In genomic region chr11:107859459-107860239, GRCh38 we compare ENCODE assay signal across 8 cellular contexts. TPM values are rescaled to one million over a fixed set of nuclear protein-coding genes. Genes with fewer than 3 reads are reported as not detected.
A peak's percentile ranks its signal among the peaks of the same experiment; 100 is the strongest.
DNase-seq lines count a peak whose midpoint lies in the region; ATAC-seq, FAIRE-seq and TF ChIP-seq lines count a peak whose summit lies in the region.

No MANE protein-coding gene starts in this region.

- DNase-seq in DMS53 (lab: John Stamatoyannopoulos, UW): peak; percentile 80
- DNase-seq in HEK293T (ENCODE audit: extremely low spot score): peak; percentile 18
- peak; percentile 19 for DNase-seq in NCI-H748 treated with DMSO at 0.1 percent for 48 hours (lab: John Stamatoyannopoulos, UW)
- DNase-seq in activated T-cell treated with anti-CD3 and anti-CD28 coated beads, Interleukin-2, amount 50 U/mL, for 48 hours: peak; percentile 52 to 62
- DNase-seq in foreskin melanocyte: peak; percentile 11
- peak; percentile 9 to 64 (median 40) for DNase-seq in pancreas
- DNase-seq in NOMO-1 treated with dmso at 0.1 percent for 144 hours (lab: John Stamatoyannopoulos, UW; ENCODE audit: unreplicated experiment): no peak
- no peak for DNase-seq in NCI-H1436 treated with DMSO at 0.1 percent for 48 hours (lab: John Stamatoyannopoulos, UW)

- no peak for TF ChIP-seq CTCF in pancreas (IDR thresholded peaks at IDR 0.05)

- WGBS in pancreas, 2 donors: 3% methylated on average over 30 to 31 of the region's 31 CpGs

- intact Hi-C loops in pancreas (cut with DNase I): no loop called here

- peak; percentile 29 to 58 (median 49) for ATAC-seq in pancreas

- CTCF ChIA-PET in HEK293T (lab: Yijun Ruan, JAX): interaction anchor here (0.7 to 0.9 kb wide), 2 partner anchors 16 to 20 kb away, joined by 4 to 5 read pairs; no protein-coding TSS in a partner anchor

- POLR2A ChIA-PET in HEK293T (lab: Yijun Ruan, JAX): interaction anchor here (1.2 kb wide), 1 partner anchor 19 kb away, joined by 3 read pairs; no protein-coding TSS in a partner anchor

- peak overlapping the region; percentile 68 to 84 (median 80) for H3K4me3 ChIP-seq in pancreas

- no peaks in the 10 kb centered on the region for H3K27me3 ChIP-seq in pancreas

- H3K36me3 ChIP-seq in pancreas: no peaks in the 10 kb centered on the region

- H3K4me1 ChIP-seq in pancreas: no peaks in the 10 kb centered on the region

- H3K27ac ChIP-seq in pancreas: peak overlapping the region in 2 of 4 donors; percentile 69 to 82

- no peaks in the 10 kb centered on the region for H3K9me3 ChIP-seq in pancreas

- FAIRE-seq in pancreas (lab: Jason Lieb, UNC): no peak

TF ChIP-seq in HEK293T, 16 proteins besides CTCF, POLR2A, EP300 and RAD21:
- no peak for TF ChIP-seq ARNT (IDR thresholded peaks at IDR 0.05)
- no peak for TF ChIP-seq BHLHE40 (IDR thresholded peaks at IDR 0.05; ENCODE audit: borderline replicate concordance)
- peak; percentile 82 for TF ChIP-seq ZNF384 (IDR thresholded peaks at IDR 0.05)
- no peak for TF ChIP-seq FOXK2 (IDR thresholded peaks at IDR 0.05)
- TF ChIP-seq HDGF (IDR thresholded peaks at IDR 0.05; ENCODE audit: borderline replicate concordance): no peak
- no peak for TF ChIP-seq CTBP1 (IDR thresholded peaks at IDR 0.05; ENCODE audit: borderline replicate concordance)

RNA-seq across cellular contexts. Expression of gene SLC35F2, which starts 1.1 kb away (rescaled TPM):
- 1 to 10 TPM; 4.3 to 6.7 (median 5.8) TPM for total RNA-seq in pancreas
- polyA plus RNA-seq in pancreas: 1 to 10 TPM; 2.8 to 3.5 TPM

Comparison
In these comparisons a context has a peak if more than half of its experiments do, and no peak if none do; other contexts are left out.
1. DNase-seq: peak in DMS53 (single experiment), HEK293T (single experiment), NCI-H748 treated with DMSO at 0.1 percent for 48 hours (single experiment), activated T-cell treated with anti-CD3 and anti-CD28 coated beads, Interleukin-2, amount 50 U/mL, for 48 hours (2 of 2), foreskin melanocyte (single experiment) and pancreas (6 of 6); none in NOMO-1 treated with dmso at 0.1 percent for 144 hours (single experiment) and NCI-H1436 treated with DMSO at 0.1 percent for 48 hours (single experiment).